ENCODE assay signal across 9 cellular contexts in the genomic region with DNA sequence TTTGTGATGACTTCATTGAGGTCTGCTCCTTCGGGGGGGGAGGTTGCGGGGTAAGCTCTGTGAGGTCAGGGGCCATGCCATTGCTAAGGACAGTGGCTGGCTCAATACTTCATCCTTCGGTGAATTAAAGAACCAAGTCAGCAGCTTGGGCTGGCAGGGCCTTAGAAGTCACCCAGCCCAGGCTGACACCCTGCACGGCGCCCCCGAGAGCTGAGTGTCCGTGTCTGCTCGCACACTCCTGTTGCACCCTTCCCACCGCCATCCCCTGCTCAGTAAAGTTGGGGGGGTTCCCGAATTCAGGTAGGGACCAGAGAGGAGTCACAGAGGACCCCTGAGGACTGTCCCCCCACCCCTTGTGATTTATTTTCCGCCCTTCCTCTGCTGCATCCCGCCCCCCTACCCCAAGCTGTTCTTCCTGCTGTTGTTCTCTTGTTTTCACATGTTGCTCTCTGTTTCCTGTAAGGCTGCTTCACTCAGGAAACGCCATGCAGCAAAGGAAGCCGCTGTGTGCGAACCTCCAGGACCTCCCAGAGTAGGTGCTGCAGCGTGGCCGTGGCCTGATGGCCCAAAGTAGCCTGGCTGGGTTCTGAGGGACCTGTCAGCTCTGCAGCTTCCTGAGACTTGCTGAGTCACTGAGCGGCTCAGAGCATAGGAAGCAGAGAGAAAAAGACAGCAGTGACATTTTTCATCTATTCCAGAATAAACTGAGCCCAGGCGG. TPM values are rescaled to one million over a fixed set of nuclear protein-coding genes. Genes with fewer than 3 reads are reported as not detected.
DNase-seq lines count a peak whose midpoint lies in the region; ATAC-seq, FAIRE-seq and TF ChIP-seq lines count a peak whose summit lies in the region.
"Had no signal": no experiment of that assay in that cellular context is flagged by ENCODE, and none has a peak within 500 bp of the region (broad histone marks: within the 10 kb centered on the region; RNA-seq: fewer than 3 reads in every experiment).

No MANE protein-coding gene starts in this region.

- no peak for ATAC-seq in HG02642 (IDR thresholded peaks at IDR 0.05; ENCODE audit: poor library complexity, unreplicated experiment)

- no peaks in the 10 kb centered on the region for H3F3A ChIP-seq in GM23248 (ENCODE audit: insufficient read depth)

- H3K27ac Mint-ChIP-seq in activated CD4-positive, alpha-beta T cell treated with anti-CD3 and anti-CD28 coated beads, Interleukin-2, amount 10 ng/mL, durations not matched to agents 7 days and 5 days, result peak overlapping the region; percentile 98

- FAIRE-seq in RCC 7860 (lab: Jason Lieb, UNC), result no peak
- FAIRE-seq: islet of Langerhans had no signal

- no peak overlapping the region for H3K4me2 ChIP-seq in GM23248 (ENCODE audit: unreplicated experiment)

- no peaks in the 10 kb centered on the region for H3K36me3 Mint-ChIP-seq in activated CD4-positive, alpha-beta T cell treated with anti-CD3 and anti-CD28 coated beads, Interleukin-2, amount 10 ng/mL, durations not matched to agents 7 days and 5 days (ENCODE audit: low read depth)

- no peak overlapping the region for H3K9ac ChIP-seq in GM23248

- CTCF ChIA-PET in activated CD4-positive, alpha-beta T cell treated with anti-CD3 and anti-CD28 coated beads, Interleukin-2, amount 10 ng/mL, durations not matched to agents 7 days and 5 days (lab: Charles Lee), result interaction anchor here (0.6 to 7.7 kb wide), 16 partner anchors 8 to 388 kb away, joined by 3 to 94 read pairs (median 4); a partner anchor contains a TSS

- peaks cover 25% of the 10 kb centered on the region for H3K27me3 ChIP-seq in GM23248 (replicated peaks; ENCODE audit: insufficient read depth)
- H3K27me3 ChIP-seq in esophagus (ENCODE audit: control insufficient read depth in 1 of 2, insufficient read depth in 2 of 2, low read length in 2 of 2), result no peaks in the 10 kb centered on the region
- H3K27me3 ChIP-seq in spleen (replicated peaks in 1 of 7), result no peaks in the 10 kb centered on the region

- no peak for TF ChIP-seq CTCF in spleen (IDR thresholded peaks at IDR 0.05 in 8 of 11, conservative IDR thresholded peaks at IDR 0.05 in 3 of 11)

- H4K20me1 ChIP-seq in GM23248 (ENCODE audit: insufficient read depth), result no peaks in the 10 kb centered on the region

- no peaks in the 10 kb centered on the region for H3K79me2 ChIP-seq in GM23248 (ENCODE audit: insufficient read depth)

- WGBS in GM23248 (ENCODE audit: low coverage in 1 of 2, low lambda C conversion rate in 2 of 2, missing lambda C conversion rate in 2 of 2), 2 experiments, result 79% methylated on average over 19 of the region's 19 CpGs
- 65 to 72% methylated on average over 19 of the region's 19 CpGs for WGBS in esophagus, 2 donors
- WGBS in spleen, 5 donors, result 17 to 35% (median 22%) methylated on average over 19 of the region's 19 CpGs

- H2AFZ ChIP-seq in GM23248, result no peak overlapping the region

- in situ Hi-C loops in GM23248 (cut with MboI), result no loop called here

- H3K4me3 ChIP-seq in GM23248 (no peak overlapping the region), esophagus (ENCODE audit: low read depth in 1 of 2, low read length in 2 of 2) (no peak overlapping the region), spleen (peak overlapping the region in 3 of 8 donors; percentile 9 to 53 (median 24))

- peak; percentile 30 for DNase-seq in GM23248
- DNase-seq in activated CD4-positive, alpha-beta T cell treated with anti-CD3 and anti-CD28 coated beads, Interleukin-2, amount 10 ng/mL, durations not matched to agents 7 days and 5 days, result peak; percentile 66
- peak; percentile 91 for DNase-seq in spleen
- no peak for DNase-seq in RCC 7860 (ENCODE audit: low spot score)
- no peak for DNase-seq in NCI-H526 (lab: John Stamatoyannopoulos, UW)
- no peak for DNase-seq in HuH-7.5 (ENCODE audit: low spot score)

- no peak for TF ChIP-seq POLR2A in spleen (IDR thresholded peaks at IDR 0.05)

- H3K27me3 Mint-ChIP-seq in activated CD4-positive, alpha-beta T cell treated with anti-CD3 and anti-CD28 coated beads, Interleukin-2, amount 10 ng/mL, durations not matched to agents 7 days and 5 days, result no peaks in the 10 kb centered on the region

- H3K9me3 ChIP-seq in GM23248 (ENCODE audit: low read depth), result no peaks in the 10 kb centered on the region
- no peaks in the 10 kb centered on the region for H3K9me3 ChIP-seq in esophagus (ENCODE audit: control insufficient read depth in 2 of 2, insufficient read depth in 1 of 2, low read depth in 1 of 2, low read length in 1 of 2)
- H3K9me3 ChIP-seq in spleen, result no peaks in the 10 kb centered on the region

- H3K27ac ChIP-seq in GM23248 (no peak overlapping the region), esophagus (ENCODE audit: low read depth in 2 of 2, low read length in 1 of 2) (peak overlapping the region; percentile 46 to 69), spleen (peak overlapping the region; percentile 44 to 91 (median 84))

- POLR2A ChIA-PET in activated CD4-positive, alpha-beta T cell treated with anti-CD3 and anti-CD28 coated beads, Interleukin-2, amount 10 ng/mL, durations not matched to agents 7 days and 5 days (lab: Charles Lee), result interaction anchor here (0.6 to 1.6 kb wide), 4 partner anchors 9 to 54 kb away, joined by 3 to 4 read pairs (median 3); no protein-coding TSS in a partner anchor

- no peaks in the 10 kb centered on the region for H3K9me3 Mint-ChIP-seq in activated CD4-positive, alpha-beta T cell treated with anti-CD3 and anti-CD28 coated beads, Interleukin-2, amount 10 ng/mL, durations not matched to agents 7 days and 5 days

- no peaks in the 10 kb centered on the region for H3K9me2 ChIP-seq in GM23248 (ENCODE audit: insufficient read depth)

- no peaks in the 10 kb centered on the region for H3K36me3 ChIP-seq in GM23248 (ENCODE audit: low read depth)
- H3K36me3 ChIP-seq in esophagus (ENCODE audit: control insufficient read depth in 2 of 2, insufficient read depth in 2 of 2, low read length in 1 of 2), result no peaks in the 10 kb centered on the region
- H3K36me3 ChIP-seq in spleen, result no peaks in the 10 kb centered on the region

- H3K4me1 Mint-ChIP-seq in activated CD4-positive, alpha-beta T cell treated with anti-CD3 and anti-CD28 coated beads, Interleukin-2, amount 10 ng/mL, durations not matched to agents 7 days and 5 days, result peaks cover 37% of the 10 kb centered on the region

- intact Hi-C loops in spleen (cut with DNase I; ENCODE audit: low total_unique reads), result no loop called here

- peak overlapping the region; percentile 70 for H3K4me3 Mint-ChIP-seq in activated CD4-positive, alpha-beta T cell treated with anti-CD3 and anti-CD28 coated beads, Interleukin-2, amount 10 ng/mL, durations not matched to agents 7 days and 5 days

- H3K4me1 ChIP-seq in GM23248 (ENCODE audit: insufficient read depth), result no peaks in the 10 kb centered on the region
- peaks cover 10 to 21% of the 10 kb centered on the region in 2 donors for H3K4me1 ChIP-seq in esophagus (ENCODE audit: control insufficient read depth in 2 of 2, insufficient read depth in 2 of 2, low read length in 1 of 2)
- peaks cover 13 to 64% (median 48%) of the 10 kb centered on the region in 6 donors for H3K4me1 ChIP-seq in spleen

RNA-seq across cellular contexts. Expression of a gene that starts 14.4 kb away (rescaled TPM):
- total RNA-seq in GM23248 (2014; rRNA removed; shearing (Covaris generic)), result not detected in 2 replicates
- polyA plus RNA-seq in GM23248 (2016; fragmentation: Nextera tagmentation; extraction: Ambion mirVana), result not detected in 2 replicates
- under 1 TPM in 1 of 2 experiments, not detected in 1; 0.07 TPM for total RNA-seq in activated CD4-positive, alpha-beta T cell treated with anti-CD3 and anti-CD28 coated beads, Interleukin-2, amount 10 ng/mL, durations not matched to agents 7 days and 5 days
- 1 to 10 TPM in 1 of 2 donors, under 1 TPM in 1; 0.96 to 1.0 TPM for polyA plus RNA-seq in esophagus
- total RNA-seq in spleen, result 10 to 100 TPM in 2 of 7 donors, 1 to 10 TPM in 5; 3.7 to 11.2 (median 7.6) TPM
- polyA plus RNA-seq in spleen, result 1 to 10 TPM; 2.0 to 8.9 (median 8.7) TPM

RNA-seq across cellular contexts. Expression of a gene that starts 21.7 kb away (rescaled TPM):
- total RNA-seq in GM23248 (2014; rRNA removed; shearing (Covaris generic)), result not detected in 2 replicates
- polyA plus RNA-seq in GM23248 (2016; fragmentation: Nextera tagmentation; extraction: Ambion mirVana), result not detected in 2 replicates
- total RNA-seq in activated CD4-positive, alpha-beta T cell treated with anti-CD3 and anti-CD28 coated beads, Interleukin-2, amount 10 ng/mL, durations not matched to agents 7 days and 5 days, result under 1 TPM in 1 of 2 experiments, not detected in 1; 0.10 TPM
- polyA plus RNA-seq in esophagus, result under 1 TPM; 0.59 to 0.66 TPM
- 1 to 10 TPM; 1.1 to 3.1 (median 1.3) TPM for total RNA-seq in spleen
- under 1 TPM; 0.29 to 0.63 (median 0.45) TPM for polyA plus RNA-seq in spleen

RNA-seq across cellular contexts. Expression of a gene that starts 45.0 kb away (rescaled TPM):
- total RNA-seq in GM23248 (2014; rRNA removed; shearing (Covaris generic)), result not detected in 2 replicates
- polyA plus RNA-seq in GM23248 (2016; fragmentation: Nextera tagmentation; extraction: Ambion mirVana) (not detected in 2 replicates), esophagus (not detected), spleen (1 to 10 TPM; 1.4 to 5.5 (median 2.2) TPM)
- total RNA-seq in activated CD4-positive, alpha-beta T cell treated with anti-CD3 and anti-CD28 coated beads, Interleukin-2, amount 10 ng/mL, durations not matched to agents 7 days and 5 days, result not detected
- total RNA-seq in spleen, result 10 to 100 TPM in 1 of 7 donors, 1 to 10 TPM in 6; 4.2 to 14.9 (median 7.9) TPM

Comparison
In these comparisons a context has a peak if more than half of its experiments do, and no peak if none do; other contexts are left out.
1. DNase-seq: peak in GM23248 (single experiment), activated CD4-positive, alpha-beta T cell treated with anti-CD3 and anti-CD28 coated beads, Interleukin-2, amount 10 ng/mL, durations not matched to agents 7 days and 5 days (single experiment) and spleen (single experiment); none in RCC 7860 (single experiment), NCI-H526 (0 of 2) and HuH-7.5 (single experiment).